17 cellular contexts compared by ENCODE assay signal in the genomic region with DNA sequence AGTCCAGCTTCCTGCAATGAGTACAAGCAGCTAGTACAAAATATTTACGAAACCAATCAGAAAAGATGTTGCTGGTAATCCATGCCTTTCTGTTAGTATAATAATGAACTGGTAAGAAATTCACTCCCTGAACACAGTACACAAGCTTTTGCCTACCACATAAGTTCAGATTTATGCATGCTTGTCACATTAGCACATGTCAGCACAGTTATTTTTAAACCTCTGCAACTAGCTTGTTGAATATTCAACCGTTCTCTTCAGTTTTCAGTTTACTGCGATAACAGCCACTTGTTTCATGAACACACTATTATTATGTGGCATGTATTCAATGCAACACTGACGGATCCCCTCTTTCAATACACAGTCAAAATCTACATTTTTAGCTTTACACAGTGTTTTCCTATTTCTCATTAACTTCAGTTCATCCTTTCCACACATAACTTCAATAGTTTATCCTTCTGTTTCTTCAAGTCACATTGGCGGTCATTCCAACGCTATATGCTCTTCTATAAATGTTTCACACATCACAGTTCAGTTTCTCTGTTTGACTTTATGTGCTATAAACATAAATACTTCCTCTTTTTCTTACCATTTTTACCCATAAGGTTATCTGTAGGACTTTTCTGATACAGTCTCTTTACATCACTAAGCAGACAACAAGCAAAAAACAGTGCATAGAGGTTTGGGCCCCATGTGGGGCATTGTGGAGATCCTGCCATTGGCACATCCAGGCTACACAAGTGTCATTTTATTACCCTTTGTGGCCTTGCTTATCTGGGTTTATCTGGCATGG.
DNase-seq lines count a peak whose midpoint lies in the region; ATAC-seq, FAIRE-seq and TF ChIP-seq lines count a peak whose summit lies in the region.
"Had no signal": no experiment of that assay in that cellular context is flagged by ENCODE, and none has a peak within 500 bp of the region (broad histone marks: within the 10 kb centered on the region; RNA-seq: fewer than 3 reads in every experiment).

No MANE protein-coding gene starts in this region.

- H3K27me3 Mint-ChIP-seq in memory B cell: no peaks in the 10 kb centered on the region
- H3K27me3 Mint-ChIP-seq: activated CD8-positive, alpha-beta memory T cell treated with anti-CD3 and anti-CD28 coated beads, Interleukin-2, amount 10 ng/mL, durations not matched to agents 7 days and 5 days; CD4-positive, alpha-beta T cell had no signal

- TF ChIP-seq EP300 in gastroesophageal sphincter (IDR thresholded peaks at IDR 0.05): no peak

- H3K27ac ChIP-seq in gastroesophageal sphincter: no peak overlapping the region
- H3K27ac ChIP-seq: adrenal gland, esophagus squamous epithelium, skin epidermis, suprapubic skin had no signal

- peaks cover 0 to 23% (median 0%) of the 10 kb centered on the region in 3 donors for H3K4me1 ChIP-seq in gastroesophageal sphincter
- H3K4me1 ChIP-seq: adrenal gland, esophagus squamous epithelium had no signal

- WGBS in gastroesophageal sphincter (ENCODE audit: low coverage in 1 of 2), 2 donors: 64% methylated on average over 6 of the region's 6 CpGs; no CpG with 5 or more reads in 1 of the 2 donors

- FAIRE-seq in GM19239 (lab: Jason Lieb, UNC): peak; percentile 92
- FAIRE-seq: colon had no signal

- peaks cover 9% of the 10 kb centered on the region for H3K36me3 Mint-ChIP-seq in memory B cell

- no peaks in the 10 kb centered on the region for H3K27me3 ChIP-seq in gastroesophageal sphincter
- H3K27me3 ChIP-seq: adrenal gland, esophagus squamous epithelium, suprapubic skin had no signal

- peak overlapping the region; percentile 87 for H3K27ac Mint-ChIP-seq in memory B cell
- H3K27ac Mint-ChIP-seq: activated CD8-positive, alpha-beta memory T cell treated with anti-CD3 and anti-CD28 coated beads, Interleukin-2, amount 10 ng/mL, durations not matched to agents 7 days and 5 days; CD4-positive, alpha-beta T cell had no signal

- no peak for TF ChIP-seq POLR2A in gastroesophageal sphincter (IDR thresholded peaks at IDR 0.05)

- H3K4me1 Mint-ChIP-seq in memory B cell: peaks cover 32% of the 10 kb centered on the region

- H3K9me3 Mint-ChIP-seq in memory B cell: no peaks in the 10 kb centered on the region
- H3K9me3 Mint-ChIP-seq: CD4-positive, alpha-beta T cell had no signal

- DNase-seq in GM19239 (ENCODE audit: insufficient read length, low spot score) (no peak), memory B cell (ENCODE audit: low spot score in 2 of 2) (no peak), SK-N-DZ (ENCODE audit: low spot score) (no peak)
- DNase-seq in activated effector memory CD4-positive, alpha-beta T cell treated with Interleukin-2 at 50 U/mL for 16 hours: no peak
- DNase-seq: activated CD8-positive, alpha-beta memory T cell treated with anti-CD3 and anti-CD28 coated beads, Interleukin-2, amount 10 ng/mL, durations not matched to agents 7 days and 5 days; adrenal gland; CD4-positive, alpha-beta T cell; esophagus squamous epithelium; NCI-H1436 treated with DMSO at 0.1 percent for 48 hours; NCI-H526 treated with DMSO at 0.1 percent for 48 hours had no signal

- no peaks in the 10 kb centered on the region for H3K36me3 ChIP-seq in gastroesophageal sphincter
- H3K36me3 ChIP-seq: adrenal gland, suprapubic skin had no signal

- no peaks in the 10 kb centered on the region for H3K9me3 ChIP-seq in gastroesophageal sphincter
- H3K9me3 ChIP-seq: adrenal gland, esophagus squamous epithelium, suprapubic skin had no signal

- H3K4me3 Mint-ChIP-seq in memory B cell: peak overlapping the region; percentile 48
- H3K4me3 Mint-ChIP-seq: activated CD8-positive, alpha-beta memory T cell treated with anti-CD3 and anti-CD28 coated beads, Interleukin-2, amount 10 ng/mL, durations not matched to agents 7 days and 5 days; CD4-positive, alpha-beta T cell had no signal

- no peak for TF ChIP-seq CTCF in gastroesophageal sphincter (IDR thresholded peaks at IDR 0.05)

- ATAC-seq in HG02588 (IDR thresholded peaks at IDR 0.05; ENCODE audit: unreplicated experiment) (peak; percentile 75), HG03469 (IDR thresholded peaks at IDR 0.05; ENCODE audit: unreplicated experiment) (peak; percentile 83), memory B cell (ENCODE audit: low read depth) (peak; percentile 80), gastroesophageal sphincter (no peak)
- ATAC-seq: activated CD8-positive, alpha-beta memory T cell treated with anti-CD3 and anti-CD28 coated beads, Interleukin-2, amount 10 ng/mL, durations not matched to agents 7 days and 5 days; Right ventricle myocardium inferior had no signal

- H3K4me3 ChIP-seq in gastroesophageal sphincter: no peak overlapping the region
- H3K4me3 ChIP-seq: adrenal gland, esophagus squamous epithelium, skin epidermis, suprapubic skin had no signal
